In the genomic region with DNA sequence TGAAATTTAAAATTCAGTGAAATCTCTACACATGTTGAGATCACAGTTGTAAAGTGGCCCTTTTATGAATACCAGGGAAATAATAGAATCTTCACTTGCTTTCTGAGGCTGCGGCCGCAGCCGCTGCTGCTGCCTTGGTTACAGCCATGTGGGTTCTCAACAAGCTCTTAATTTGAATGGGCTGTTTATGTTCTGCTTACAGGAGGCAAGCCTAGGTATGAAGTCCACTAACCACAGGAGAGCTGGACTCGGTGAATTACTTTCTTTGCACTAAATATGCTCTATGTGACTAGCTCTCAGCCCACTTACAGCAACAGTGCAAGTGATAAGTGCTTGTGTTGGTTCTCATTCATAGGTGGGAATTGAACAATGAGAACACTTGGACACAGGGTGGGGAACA, we compare ENCODE assay signal across 20 cellular contexts.
A peak's percentile ranks its signal among the peaks of the same experiment; 100 is the strongest.
DNase-seq lines count a peak whose midpoint lies in the region; ATAC-seq and TF ChIP-seq lines count a peak whose summit lies in the region.
"Had no signal": no experiment of that assay in that cellular context is flagged by ENCODE, and none has a peak within 500 bp of the region (broad histone marks: within the 10 kb centered on the region; RNA-seq: fewer than 3 reads in every experiment).

No MANE protein-coding gene starts in this region.

- H3K27me3 Mint-ChIP-seq in activated CD8-positive, alpha-beta memory T cell treated with anti-CD3 and anti-CD28 coated beads, Interleukin-2, amount 10 ng/mL, durations not matched to agents 7 days and 5 days: peaks cover 11% of the 10 kb centered on the region

- H3K4me1 ChIP-seq in mucosa of descending colon (ENCODE audit: low read depth) (peaks cover 4% of the 10 kb centered on the region), thyroid gland (peaks cover 2 to 4% of the 10 kb centered on the region in 2 donors)

- H3K36me3 ChIP-seq in mucosa of descending colon (ENCODE audit: low read depth): no peaks in the 10 kb centered on the region
- H3K36me3 ChIP-seq in thyroid gland: no peaks in the 10 kb centered on the region
- H3K36me3 ChIP-seq: HAP-1 had no signal

- no peak overlapping the region for H3K4me3 ChIP-seq in astrocyte of the spinal cord (ENCODE audit: low read depth, low read length)
- H3K4me3 ChIP-seq in mucosa of descending colon: no peak overlapping the region
- H3K4me3 ChIP-seq in thyroid gland (replicated peaks in 1 of 3): no peak overlapping the region
- H3K4me3 ChIP-seq: HAP-1 had no signal

- H3K9me3 ChIP-seq in mucosa of descending colon (no peaks in the 10 kb centered on the region), thyroid gland (no peaks in the 10 kb centered on the region)
- H3K9me3 ChIP-seq: HAP-1 had no signal

- 29 to 39% methylated on average over 4 of the region's 4 CpGs for WGBS in thyroid gland, 2 donors

- in situ Hi-C loops in astrocyte of the spinal cord (cut with HindIII; ENCODE audit: low sequenced_read_pairs): no loop called here

- H3K9me3 Mint-ChIP-seq in activated CD8-positive, alpha-beta memory T cell treated with anti-CD3 and anti-CD28 coated beads, Interleukin-2, amount 10 ng/mL, durations not matched to agents 7 days and 5 days (ENCODE audit: low read depth): no peaks in the 10 kb centered on the region

- TF ChIP-seq CTCF in astrocyte of the spinal cord (IDR thresholded peaks at IDR 0.05; ENCODE audit: low read depth, low read length) (no peak), mucosa of descending colon (IDR thresholded peaks at IDR 0.05) (no peak), thyroid gland (IDR thresholded peaks at IDR 0.05) (no peak)

- intact Hi-C loops in mucosa of descending colon (cut with DNase I, micrococcal nuclease): no loop called here
- intact Hi-C loops in thyroid gland (cut with DNase I): no loop called here

- no peak overlapping the region for H3K27ac ChIP-seq in thyroid gland
- H3K27ac ChIP-seq: C4-2B had no signal

- H3K27ac Mint-ChIP-seq in activated CD8-positive, alpha-beta memory T cell treated with anti-CD3 and anti-CD28 coated beads, Interleukin-2, amount 10 ng/mL, durations not matched to agents 7 days and 5 days: peak overlapping the region; percentile 74

- H3K27me3 ChIP-seq in thyroid gland: no peaks in the 10 kb centered on the region

- CTCF ChIA-PET in activated CD8-positive, alpha-beta memory T cell treated with anti-CD3 and anti-CD28 coated beads, Interleukin-2, amount 10 ng/mL, durations not matched to agents 7 days and 5 days (lab: Charles Lee): interaction anchor here (0.7 to 2.7 kb wide), 5 partner anchors 15 to 80 kb away, joined by 3 to 13 read pairs (median 3); no protein-coding TSS in a partner anchor

- H3K36me3 Mint-ChIP-seq in activated CD8-positive, alpha-beta memory T cell treated with anti-CD3 and anti-CD28 coated beads, Interleukin-2, amount 10 ng/mL, durations not matched to agents 7 days and 5 days: no peaks in the 10 kb centered on the region

- H3K4me3 Mint-ChIP-seq in activated CD8-positive, alpha-beta memory T cell treated with anti-CD3 and anti-CD28 coated beads, Interleukin-2, amount 10 ng/mL, durations not matched to agents 7 days and 5 days: peak overlapping the region; percentile 14

- no peak for TF ChIP-seq POLR2A in thyroid gland (IDR thresholded peaks at IDR 0.05)

- peaks cover 30% of the 10 kb centered on the region for H3K4me1 Mint-ChIP-seq in activated CD8-positive, alpha-beta memory T cell treated with anti-CD3 and anti-CD28 coated beads, Interleukin-2, amount 10 ng/mL, durations not matched to agents 7 days and 5 days

- peak; percentile 57 for DNase-seq in activated CD8-positive, alpha-beta memory T cell treated with anti-CD3 and anti-CD28 coated beads, Interleukin-2, amount 10 ng/mL, durations not matched to agents 7 days and 5 days
- no peak for DNase-seq in activated CD8-positive, alpha-beta memory T cell treated with anti-CD3 and anti-CD28 coated beads, Interleukin-2, amount 50 U/mL, for 48 hours
- DNase-seq in astrocyte of the spinal cord (ENCODE audit: low read depth, low spot score): peak; percentile 25
- no peak for DNase-seq in mucosa of descending colon
- DNase-seq in thyroid gland: peak; percentile 22 to 36
- no peak for DNase-seq in SKM-1 treated with dmso at 0.1 percent for 144 hours (lab: John Stamatoyannopoulos, UW; ENCODE audit: unreplicated experiment)
- no peak for DNase-seq in activated effector memory CD4-positive, alpha-beta T cell treated with Interleukin-2 at 50 U/mL for 16 hours
- DNase-seq in AG20443 (ENCODE audit: low spot score): no peak
- DNase-seq: 8988T, COR-L47, DMS153, EL, NCI-H1436 treated with DMSO at 0.1 percent for 48 hours, NCI-H2107, NCI-H82, Right ventricle myocardium superior had no signal

- ATAC-seq in activated CD8-positive, alpha-beta memory T cell treated with anti-CD3 and anti-CD28 coated beads, Interleukin-2, amount 10 ng/mL, durations not matched to agents 7 days and 5 days: peak; percentile 75
- peak; percentile 20 for ATAC-seq in mucosa of descending colon
- ATAC-seq: HepG2, Panc1 had no signal

Comparison
In these comparisons a context has a peak if more than half of its experiments do, and no peak if none do; other contexts are left out.
1. DNase-seq: peak in activated CD8-positive, alpha-beta memory T cell treated with anti-CD3 and anti-CD28 coated beads, Interleukin-2, amount 10 ng/mL, durations not matched to agents 7 days and 5 days (single experiment), astrocyte of the spinal cord (single experiment) and thyroid gland (2 of 2); none in activated CD8-positive, alpha-beta memory T cell treated with anti-CD3 and anti-CD28 coated beads, Interleukin-2, amount 50 U/mL, for 48 hours (single experiment), mucosa of descending colon (0 of 3), SKM-1 treated with dmso at 0.1 percent for 144 hours (single experiment), activated effector memory CD4-positive, alpha-beta T cell treated with Interleukin-2 at 50 U/mL for 16 hours (single experiment) and AG20443 (single experiment).